ENCODE assay signal across 28 cellular contexts in the genomic region with DNA sequence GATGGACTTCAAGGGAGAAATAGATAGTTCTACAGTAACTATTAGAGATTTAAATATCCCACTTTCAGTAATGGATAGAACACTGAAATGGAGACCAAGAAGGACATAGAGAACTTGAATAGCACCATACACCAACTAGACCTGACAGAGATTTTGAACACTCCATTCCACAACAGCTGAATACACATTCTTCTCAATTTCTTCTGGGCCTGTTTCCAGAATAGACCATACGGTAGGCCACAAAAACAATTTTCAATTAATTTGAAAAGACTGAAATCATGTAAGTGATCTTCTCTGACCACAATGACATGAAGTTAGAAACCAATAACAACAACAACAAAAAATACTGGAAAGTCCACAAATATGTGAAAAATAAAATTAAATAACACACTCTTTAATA.
"Had no signal": no experiment of that assay in that cellular context is flagged by ENCODE, and none has a peak within 500 bp of the region (broad histone marks: within the 10 kb centered on the region; RNA-seq: fewer than 3 reads in every experiment).

No MANE protein-coding gene starts in this region.

- H3K27me3 ChIP-seq: breast epithelium, left lung, spleen, testis had no signal

- H3K4me3 Mint-ChIP-seq: activated CD4-positive, alpha-beta memory T cell treated with anti-CD3 and anti-CD28 coated beads, Interleukin-2, amount 10 ng/mL, durations not matched to agents 7 days and 5 days; activated CD4-positive, alpha-beta T cell treated with anti-CD3 and anti-CD28 coated beads, Interleukin-2, amount 10 ng/mL, durations not matched to agents 24 days and 14 days; activated T-cell treated with anti-CD3 and anti-CD28 coated beads, Interleukin-2, amount 50 U/mL, for 24 hours; activated T-helper 17 cell treated with anti-CD3 and anti-CD28 coated beads, Interleukin-2, amount 50 U/mL, for 72 hours; endodermal cell; nephron had no signal

- H3K4me3 ChIP-seq: breast epithelium, left lung, lower lobe of right lung, spleen, testis had no signal

- H3K27me3 Mint-ChIP-seq: activated CD4-positive, alpha-beta memory T cell treated with anti-CD3 and anti-CD28 coated beads, Interleukin-2, amount 10 ng/mL, durations not matched to agents 7 days and 5 days; activated CD4-positive, alpha-beta T cell treated with anti-CD3 and anti-CD28 coated beads, Interleukin-2, amount 10 ng/mL, durations not matched to agents 24 days and 14 days; activated T-cell treated with anti-CD3 and anti-CD28 coated beads, Interleukin-2, amount 50 U/mL, for 24 hours; activated T-helper 17 cell treated with anti-CD3 and anti-CD28 coated beads, Interleukin-2, amount 50 U/mL, for 72 hours had no signal

- H3K4me1 ChIP-seq: breast epithelium, left lung, lower lobe of right lung, testis had no signal

- H3K4me1 Mint-ChIP-seq: activated CD4-positive, alpha-beta memory T cell treated with anti-CD3 and anti-CD28 coated beads, Interleukin-2, amount 10 ng/mL, durations not matched to agents 7 days and 5 days; activated CD4-positive, alpha-beta T cell treated with anti-CD3 and anti-CD28 coated beads, Interleukin-2, amount 10 ng/mL, durations not matched to agents 24 days and 14 days; activated T-helper 17 cell treated with anti-CD3 and anti-CD28 coated beads, Interleukin-2, amount 50 U/mL, for 72 hours; endodermal cell; nephron had no signal

- ATAC-seq: activated T-helper 17 cell treated with anti-CD3 and anti-CD28 coated beads, Interleukin-2, amount 50 U/mL, for 72 hours; esophagus mucosa; left lung; lower lobe of right lung; right cardiac atrium; stimulated activated naive CD8-positive, alpha-beta T cell treated with anti-CD3 and anti-CD28 coated beads, Interleukin-15, Interleukin-2, amounts not matched to agents 100 U/mL and 50 U/mL, for 24 hours had no signal

- DNase-seq: activated CD4-positive, alpha-beta memory T cell treated with anti-CD3 and anti-CD28 coated beads, Interleukin-2, amount 10 ng/mL, durations not matched to agents 7 days and 5 days; activated CD4-positive, alpha-beta T cell treated with anti-CD3 and anti-CD28 coated beads, Interleukin-2, amount 10 ng/mL, durations not matched to agents 24 days and 14 days; activated CD4-positive, CD25-positive, alpha-beta regulatory T cell treated with anti-CD3 and anti-CD28 coated beads, Interleukin-2, amount 50 U/mL, for 72 hours; activated CD8-positive, alpha-beta memory T cell treated with anti-CD3 and anti-CD28 coated beads, Interleukin-2, amount 50 U/mL, for 48 hours; activated gamma-delta T cell treated with Interleukin-2 at 50 U/mL for 16 hours; activated naive CD4-positive, alpha-beta T cell treated with anti-CD3 and anti-CD28 coated beads, Interleukin-2, amount 50 U/mL, for 16 hours; activated T-cell treated with anti-CD3 and anti-CD28 coated beads, Interleukin-2, amount 50 U/mL, for 24 hours; amygdala; central memory CD4-positive, alpha-beta T cell; endodermal cell; foreskin fibroblast; head of caudate nucleus; hippocampal formation; left lung; lower lobe of right lung; mesendoderm; posterior cingulate gyrus; right cardiac atrium; spleen; stimulated activated naive CD8-positive, alpha-beta T cell treated with anti-CD3 and anti-CD28 coated beads, Interleukin-15, Interleukin-2, amounts not matched to agents 100 U/mL and 50 U/mL, for 24 hours; T-helper 9 cell; testis; trophoblast cell; WERI-Rb-1 had no signal

- H3K27ac Mint-ChIP-seq: activated CD4-positive, alpha-beta memory T cell treated with anti-CD3 and anti-CD28 coated beads, Interleukin-2, amount 10 ng/mL, durations not matched to agents 7 days and 5 days; activated CD4-positive, alpha-beta T cell treated with anti-CD3 and anti-CD28 coated beads, Interleukin-2, amount 10 ng/mL, durations not matched to agents 24 days and 14 days; activated T-cell treated with anti-CD3 and anti-CD28 coated beads, Interleukin-2, amount 50 U/mL, for 24 hours; activated T-helper 17 cell treated with anti-CD3 and anti-CD28 coated beads, Interleukin-2, amount 50 U/mL, for 72 hours; endodermal cell; nephron had no signal

- H3K27ac ChIP-seq: breast epithelium, left lung, lower lobe of right lung, testis, WERI-Rb-1 had no signal

- H3K9me3 Mint-ChIP-seq: activated CD4-positive, alpha-beta T cell treated with anti-CD3 and anti-CD28 coated beads, Interleukin-2, amount 10 ng/mL, durations not matched to agents 24 days and 14 days; endodermal cell had no signal

- H3K36me3 ChIP-seq: breast epithelium, left lung, lower lobe of right lung, spleen, WERI-Rb-1 had no signal

- H3K9me3 ChIP-seq: breast epithelium, left lung, lower lobe of right lung, testis had no signal
